ENCODE assay signal across 11 cellular contexts in the genomic region with DNA sequence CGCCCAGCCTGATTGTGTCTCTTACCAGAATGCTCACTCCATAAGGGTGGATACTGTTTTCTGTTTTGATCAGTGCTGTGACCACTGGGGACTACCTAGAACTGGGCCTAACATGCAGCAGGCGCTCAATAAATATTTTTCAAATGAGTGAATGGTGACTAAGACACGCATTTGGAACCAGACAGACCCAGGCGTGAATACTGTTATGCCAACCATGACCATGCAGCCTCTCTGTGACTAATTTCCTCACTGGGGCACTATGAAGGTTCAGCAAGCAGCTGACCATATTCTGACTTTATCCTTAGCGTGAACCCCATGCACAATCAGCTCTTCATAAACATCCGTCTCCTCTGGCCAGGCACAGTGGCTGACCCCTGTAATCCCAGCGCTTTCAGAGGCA. TPM values are rescaled to one million over a fixed set of nuclear protein-coding genes. Genes with fewer than 3 reads are reported as not detected.
DNase-seq lines count a peak whose midpoint lies in the region; ATAC-seq and TF ChIP-seq lines count a peak whose summit lies in the region.
"Had no signal": no experiment of that assay in that cellular context is flagged by ENCODE, and none has a peak within 500 bp of the region (broad histone marks: within the 10 kb centered on the region; RNA-seq: fewer than 3 reads in every experiment).

No MANE protein-coding gene starts in this region.

- H3K4me2 ChIP-seq in fibroblast of lung (ENCODE audit: extremely low read depth, insufficient read depth, low read length) (peak overlapping the region; percentile 27), skeletal muscle satellite cell (ENCODE audit: low read length) (peak overlapping the region; percentile 30)
- H3K4me2 ChIP-seq: KMS-11 had no signal

- peaks cover 2% of the 10 kb centered on the region for H3K79me2 ChIP-seq in fibroblast of lung (ENCODE audit: control insufficient read depth, insufficient read depth, low read length)

- H3K9ac ChIP-seq in fibroblast of lung (ENCODE audit: insufficient read depth, low read length) (no peak overlapping the region), skeletal muscle satellite cell (ENCODE audit: low read depth, low read length) (peak overlapping the region; percentile 71)
- H3K9ac ChIP-seq: KMS-11 had no signal

- no peaks in the 10 kb centered on the region for H3K9me3 ChIP-seq in fibroblast of lung (ENCODE audit: control insufficient read depth, insufficient read depth, low read depth, low read length)
- H3K9me3 ChIP-seq in skeletal muscle satellite cell (replicated peaks; ENCODE audit: low read length): no peaks in the 10 kb centered on the region
- H3K9me3 ChIP-seq: gastrocnemius medialis had no signal

- H3K27me3 ChIP-seq in fibroblast of lung (ENCODE audit: control insufficient read depth, insufficient read depth, low read length) (no peaks in the 10 kb centered on the region), skeletal muscle satellite cell (ENCODE audit: control insufficient read depth, insufficient read depth, low read length) (no peaks in the 10 kb centered on the region)
- H3K27me3 ChIP-seq: gastrocnemius medialis had no signal

- DNase-seq in GM04503 (ENCODE audit: low read depth) (peak; percentile 96), fibroblast of lung (ENCODE audit: low read depth in 2 of 2) (peak; percentile 93 to 95), LoVo (ENCODE audit: low spot score) (no peak), globus pallidus (ENCODE audit: low spot score) (no peak), NCI-H748 treated with DMSO at 0.1 percent for 48 hours (lab: John Stamatoyannopoulos, UW) (no peak), NCI-H446 treated with DMSO at 0.1 percent for 48 hours (lab: John Stamatoyannopoulos, UW) (no peak)
- DNase-seq: activated naive CD4-positive, alpha-beta T cell; gastrocnemius medialis had no signal

- H3K36me3 ChIP-seq in fibroblast of lung (ENCODE audit: control insufficient read depth, insufficient read depth, low read length) (peaks cover 27% of the 10 kb centered on the region), skeletal muscle satellite cell (ENCODE audit: insufficient read depth, low read length) (peaks cover 74% of the 10 kb centered on the region)

- H3K4me1 ChIP-seq in fibroblast of lung (ENCODE audit: control insufficient read depth, extremely low read depth, insufficient read depth, low read length): peaks cover 53% of the 10 kb centered on the region
- H3K4me1 ChIP-seq in skeletal muscle satellite cell (ENCODE audit: control insufficient read depth, insufficient read depth, low read length): peaks cover 70% of the 10 kb centered on the region

- peak; percentile 81 for ATAC-seq in SK-N-SH treated with all-trans-retinoic acid at 6 μM for 48 hours

- no peak for TF ChIP-seq CTCF in fibroblast of lung (conservative IDR thresholded peaks at IDR 0.05 in 1 of 2, IDR thresholded peaks at IDR 0.05 in 1 of 2; ENCODE audit: low read depth in 1 of 2, low read length in 2 of 2)

- H3K27ac ChIP-seq in fibroblast of lung (ENCODE audit: insufficient read depth, low read length): peak overlapping the region; percentile 85
- H3K27ac ChIP-seq: KMS-11 had no signal

- H2AFZ ChIP-seq in fibroblast of lung (ENCODE audit: low read length): no peak overlapping the region

- no peak overlapping the region for H3K4me3 ChIP-seq in fibroblast of lung (replicated peaks in 1 of 4; ENCODE audit: control extremely low read depth in 1 of 4, insufficient read depth in 1 of 4, low read depth in 3 of 4, low read length in 4 of 4)
- no peak overlapping the region for H3K4me3 ChIP-seq in skeletal muscle satellite cell (ENCODE audit: low read length)
- H3K4me3 ChIP-seq: gastrocnemius medialis had no signal

- H4K20me1 ChIP-seq in fibroblast of lung (ENCODE audit: control insufficient read depth, extremely low read depth, insufficient read depth, low read length): no peaks in the 10 kb centered on the region

TF ChIP-seq in SK-N-SH treated with all-trans-retinoic acid at 6 μM for 48 hours, 23 proteins besides CTCF, POLR2A, EP300 and RAD21:
- TF ChIP-seq PPARA (CRISPR knock-in tag; IDR thresholded peaks at IDR 0.05; ENCODE audit: borderline replicate concordance) (no peak), ZC3H10 (CRISPR knock-in tag; IDR thresholded peaks at IDR 0.05) (no peak), ZNF8 (CRISPR knock-in tag; IDR thresholded peaks at IDR 0.05) (no peak), OSR1 (CRISPR knock-in tag; IDR thresholded peaks at IDR 0.05) (no peak), GLIS3 (CRISPR knock-in tag; IDR thresholded peaks at IDR 0.05) (no peak), RARB (CRISPR knock-in tag; IDR thresholded peaks at IDR 0.05) (no peak), ZFP3 (CRISPR knock-in tag; IDR thresholded peaks at IDR 0.05) (no peak), ARNTL (CRISPR knock-in tag; IDR thresholded peaks at IDR 0.05; ENCODE audit: borderline replicate concordance, low read depth) (no peak), TOX (CRISPR knock-in tag; IDR thresholded peaks at IDR 0.05; ENCODE audit: borderline replicate concordance) (no peak), SNAI2 (CRISPR knock-in tag; IDR thresholded peaks at IDR 0.05) (no peak), ZNF565 (CRISPR knock-in tag; conservative IDR thresholded peaks at IDR 0.05; ENCODE audit: low read depth) (no peak)
- TF ChIP-seq, protein P1, sequence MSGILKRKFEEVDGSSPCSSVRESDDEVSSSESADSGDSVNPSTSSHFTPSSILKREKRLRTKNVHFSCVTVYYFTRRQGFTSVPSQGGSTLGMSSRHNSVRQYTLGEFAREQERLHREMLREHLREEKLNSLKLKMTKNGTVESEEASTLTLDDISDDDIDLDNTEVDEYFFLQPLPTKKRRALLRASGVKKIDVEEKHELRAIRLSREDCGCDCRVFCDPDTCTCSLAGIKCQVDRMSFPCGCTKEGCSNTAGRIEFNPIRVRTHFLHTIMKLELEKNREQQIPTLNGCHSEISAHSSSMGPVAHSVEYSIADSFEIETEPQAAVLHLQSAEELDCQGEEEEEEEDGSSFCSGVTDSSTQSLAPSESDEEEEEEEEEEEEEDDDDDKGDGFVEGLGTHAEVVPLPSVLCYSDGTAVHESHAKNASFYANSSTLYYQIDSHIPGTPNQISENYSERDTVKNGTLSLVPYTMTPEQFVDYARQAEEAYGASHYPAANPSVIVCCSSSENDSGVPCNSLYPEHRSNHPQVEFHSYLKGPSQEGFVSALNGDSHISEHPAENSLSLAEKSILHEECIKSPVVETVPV (CRISPR knock-in tag; IDR thresholded peaks at IDR 0.05): no peak
- TF ChIP-seq, protein P2, sequence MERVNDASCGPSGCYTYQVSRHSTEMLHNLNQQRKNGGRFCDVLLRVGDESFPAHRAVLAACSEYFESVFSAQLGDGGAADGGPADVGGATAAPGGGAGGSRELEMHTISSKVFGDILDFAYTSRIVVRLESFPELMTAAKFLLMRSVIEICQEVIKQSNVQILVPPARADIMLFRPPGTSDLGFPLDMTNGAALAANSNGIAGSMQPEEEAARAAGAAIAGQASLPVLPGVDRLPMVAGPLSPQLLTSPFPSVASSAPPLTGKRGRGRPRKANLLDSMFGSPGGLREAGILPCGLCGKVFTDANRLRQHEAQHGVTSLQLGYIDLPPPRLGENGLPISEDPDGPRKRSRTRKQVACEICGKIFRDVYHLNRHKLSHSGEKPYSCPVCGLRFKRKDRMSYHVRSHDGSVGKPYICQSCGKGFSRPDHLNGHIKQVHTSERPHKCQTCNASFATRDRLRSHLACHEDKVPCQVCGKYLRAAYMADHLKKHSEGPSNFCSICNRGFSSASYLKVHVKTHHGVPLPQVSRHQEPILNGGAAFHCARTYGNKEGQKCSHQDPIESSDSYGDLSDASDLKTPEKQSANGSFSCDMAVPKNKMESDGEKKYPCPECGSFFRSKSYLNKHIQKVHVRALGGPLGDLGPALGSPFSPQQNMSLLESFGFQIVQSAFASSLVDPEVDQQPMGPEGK (CRISPR knock-in tag; IDR thresholded peaks at IDR 0.05; ENCODE audit: borderline replicate concordance): no peak
- TF ChIP-seq, protein P3, sequence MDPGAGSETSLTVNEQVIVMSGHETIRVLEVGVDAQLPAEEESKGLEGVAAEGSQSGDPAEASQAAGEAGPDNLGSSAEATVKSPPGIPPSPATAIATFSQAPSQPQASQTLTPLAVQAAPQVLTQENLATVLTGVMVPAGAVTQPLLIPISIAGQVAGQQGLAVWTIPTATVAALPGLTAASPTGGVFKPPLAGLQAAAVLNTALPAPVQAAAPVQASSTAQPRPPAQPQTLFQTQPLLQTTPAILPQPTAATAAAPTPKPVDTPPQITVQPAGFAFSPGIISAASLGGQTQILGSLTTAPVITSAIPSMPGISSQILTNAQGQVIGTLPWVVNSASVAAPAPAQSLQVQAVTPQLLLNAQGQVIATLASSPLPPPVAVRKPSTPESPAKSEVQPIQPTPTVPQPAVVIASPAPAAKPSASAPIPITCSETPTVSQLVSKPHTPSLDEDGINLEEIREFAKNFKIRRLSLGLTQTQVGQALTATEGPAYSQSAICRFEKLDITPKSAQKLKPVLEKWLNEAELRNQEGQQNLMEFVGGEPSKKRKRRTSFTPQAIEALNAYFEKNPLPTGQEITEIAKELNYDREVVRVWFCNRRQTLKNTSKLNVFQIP (CRISPR knock-in tag; IDR thresholded peaks at IDR 0.05; ENCODE audit: borderline replicate concordance, low read depth): no peak

RNA-seq across cellular contexts. Expression of a gene that starts 13.0 kb away (rescaled TPM):
- total RNA-seq in fibroblast of lung: 3.9 and 32.0 TPM in 2 replicates
- 8.1 and 32.0 TPM in 2 replicates for polyA plus RNA-seq in fibroblast of lung
- 9.4 and 37.2 TPM in 2 replicates for polyA plus RNA-seq in fibroblast of lung (2012)
- 11.4 and 64.9 TPM in 2 replicates for polyA minus RNA-seq in fibroblast of lung (ENCODE audit: low replicate concordance)
- total RNA-seq in skeletal muscle satellite cell (2012; rRNA removed): 45.7 and 54.5 TPM in 2 replicates

RNA-seq across cellular contexts. Expression of a gene that starts 28.8 kb away (rescaled TPM):
- 435 and 511 TPM in 2 replicates for total RNA-seq in fibroblast of lung
- polyA plus RNA-seq in fibroblast of lung: 192 and 197 TPM in 2 replicates
- polyA plus RNA-seq in fibroblast of lung (2012): 343 and 345 TPM in 2 replicates
- 1,080 and 1,176 TPM in 2 replicates for polyA minus RNA-seq in fibroblast of lung (ENCODE audit: low replicate concordance)
- 266 and 301 TPM in 2 replicates for total RNA-seq in skeletal muscle satellite cell (2012; rRNA removed)

Comparison
In these comparisons a context has a peak if more than half of its experiments do, and no peak if none do; other contexts are left out.
1. DNase-seq: peak in GM04503 (single experiment) and fibroblast of lung (2 of 2); none in LoVo (single experiment), globus pallidus (single experiment), NCI-H748 treated with DMSO at 0.1 percent for 48 hours (single experiment) and NCI-H446 treated with DMSO at 0.1 percent for 48 hours (single experiment).